In the genomic region with DNA sequence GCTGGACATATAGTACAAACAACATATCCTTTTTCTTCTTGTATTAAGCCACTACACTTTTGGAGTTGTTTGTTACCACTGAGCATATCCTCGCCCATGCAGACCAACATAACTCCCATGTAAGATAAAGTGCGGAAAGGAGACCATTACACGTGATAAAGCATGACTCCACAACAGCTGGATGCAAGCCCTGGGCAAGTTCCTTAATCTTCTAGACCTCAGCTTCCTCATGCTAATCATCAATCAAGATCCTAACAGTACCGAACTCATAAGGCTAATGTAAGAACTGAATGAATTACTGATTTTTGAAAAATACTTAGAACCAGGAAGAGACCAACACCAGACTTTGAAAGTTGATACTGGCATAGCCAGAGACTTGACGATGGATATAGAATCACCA, we compare ENCODE assay signal across 14 cellular contexts. TPM values are rescaled to one million over a fixed set of nuclear protein-coding genes. Genes with fewer than 3 reads are reported as not detected.
DNase-seq lines count a peak whose midpoint lies in the region; ATAC-seq and TF ChIP-seq lines count a peak whose summit lies in the region.
"Had no signal": no experiment of that assay in that cellular context is flagged by ENCODE, and none has a peak within 500 bp of the region (broad histone marks: within the 10 kb centered on the region; RNA-seq: fewer than 3 reads in every experiment).

No MANE protein-coding gene starts in this region.

- H3K27me3 ChIP-seq in right atrium auricular region = no peaks in the 10 kb centered on the region
- H3K27me3 ChIP-seq in stomach = no peaks in the 10 kb centered on the region
- H3K27me3 ChIP-seq: heart right ventricle had no signal

- no peak for TF ChIP-seq CTCF in right atrium auricular region (IDR thresholded peaks at IDR 0.05)
- no peak for TF ChIP-seq CTCF in stomach (IDR thresholded peaks at IDR 0.05)

- DNase-seq in Right ventricle myocardium superior (no peak), right atrium auricular region (ENCODE audit: low spot score) (no peak), SKM-1 treated with dmso at 0.1 percent for 144 hours (lab: John Stamatoyannopoulos, UW; ENCODE audit: unreplicated experiment) (peak; percentile 29), erythroblast (lab: John Stamatoyannopoulos, UW) (peak; percentile 57 to 73), stomach (peak; percentile 4), kidney glomerular epithelial cell (lab: John Stamatoyannopoulos, UW) (no peak), NCI-H1092 (lab: John Stamatoyannopoulos, UW) (no peak)
- DNase-seq: heart right ventricle; mesendoderm; NCI-H2107; psoas muscle; stimulated activated CD4-positive, alpha-beta T cell treated with anti-CD3 and anti-CD28 coated beads, Interleukin-4, amount 100 ng/mL, for 1 hour had no signal

- peaks cover 64% of the 10 kb centered on the region for H3K36me3 ChIP-seq in right atrium auricular region
- peaks cover 60 to 98% (median 95%) of the 10 kb centered on the region in 4 donors for H3K36me3 ChIP-seq in stomach

- H3K9me3 ChIP-seq in right atrium auricular region = no peaks in the 10 kb centered on the region
- H3K9me3 ChIP-seq in stomach = no peaks in the 10 kb centered on the region
- H3K9me3 ChIP-seq: heart right ventricle, psoas muscle had no signal

- TF ChIP-seq POLR2A in erythroblast (IDR thresholded peaks at IDR 0.05; ENCODE audit: low read length) (no peak), stomach (IDR thresholded peaks at IDR 0.05) (no peak)

- 64 to 76% (median 74%) methylated on average over 5 of the region's 5 CpGs for WGBS in stomach, 5 donors

- intact Hi-C loops in Right ventricle myocardium superior (cut with DNase I) = no loop called here
- intact Hi-C loops in stomach (cut with DNase I; ENCODE audit: low total_unique reads) = no loop called here

- ATAC-seq in Right ventricle myocardium superior (ENCODE audit: poor library complexity) (peak; percentile 49), GM19452 (IDR thresholded peaks at IDR 0.05; ENCODE audit: unreplicated experiment) (no peak)

- no peak for TF ChIP-seq EP300 in stomach (IDR thresholded peaks at IDR 0.05)

- H3K4me1 ChIP-seq in right atrium auricular region (no peaks in the 10 kb centered on the region), stomach (peaks cover 0 to 3% (median 0%) of the 10 kb centered on the region in 4 donors)
- H3K4me1 ChIP-seq: psoas muscle had no signal

- H3K4me3 ChIP-seq in right atrium auricular region (no peak overlapping the region), stomach (no peak overlapping the region)
- H3K4me3 ChIP-seq: heart right ventricle, psoas muscle had no signal

- H3K27ac ChIP-seq in right atrium auricular region (no peak overlapping the region), stomach (peak overlapping the region in 1 of 5 donors; percentile 32)
- H3K27ac ChIP-seq: psoas muscle had no signal

RNA-seq across cellular contexts. Expression of gene GSG1L, which starts 47.0 kb away (rescaled TPM):
- total RNA-seq in Right ventricle myocardium superior (not detected), right atrium auricular region (10 to 100 TPM; 13.9 to 34.7 TPM), stomach (not detected)
- polyA plus RNA-seq in stomach = under 1 TPM in 1 of 3 donors, not detected in 2; 0.06 TPM
- total RNA-seq: Daoy had no signal
- polyA plus RNA-seq: heart right ventricle had no signal

Comparison
In these comparisons a context has a peak if more than half of its experiments do, and no peak if none do; other contexts are left out.
1. RNA of gene GSG1L, which starts 47.0 kb away (total RNA-seq): 13.9 to 34.7 TPM in right atrium auricular region; not detected in Right ventricle myocardium superior (single experiment) and not detected in stomach; every median in the first group is over 10 times any median in the second.
2. DNase-seq: peak in SKM-1 treated with dmso at 0.1 percent for 144 hours (single experiment), erythroblast (2 of 2) and stomach (single experiment); none in Right ventricle myocardium superior (single experiment), right atrium auricular region (single experiment), kidney glomerular epithelial cell (single experiment) and NCI-H1092 (single experiment).